ENCODE assay signal across 1 cellular context in the genomic region with DNA sequence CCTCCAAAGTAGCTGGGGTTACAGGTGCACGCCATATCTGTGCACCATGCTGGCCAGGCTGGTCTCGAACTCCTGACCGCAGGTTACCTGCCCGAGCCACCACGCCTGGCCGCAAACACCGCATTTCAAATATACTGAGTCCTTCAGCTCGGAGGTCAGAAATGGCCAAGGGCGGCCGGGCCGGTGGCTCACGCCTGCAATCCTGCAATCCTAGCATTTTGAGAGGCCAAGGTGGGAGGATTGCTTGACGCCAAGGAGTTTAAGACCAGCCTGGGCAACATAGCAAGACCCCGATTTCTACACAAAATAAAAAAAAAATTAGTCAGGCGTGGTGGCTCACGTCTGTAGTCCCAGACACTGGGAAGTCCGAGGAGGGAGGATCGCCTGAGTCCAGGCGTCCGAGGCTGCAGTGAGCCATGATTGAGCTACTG.
TF ChIP-seq lines count a peak whose summit lies in the region.

No MANE protein-coding gene starts in this region.

TF ChIP-seq in K562, 482 proteins besides CTCF, POLR2A, EP300 and RAD21 (continued from another document):
- peak; percentile 79 for TF ChIP-seq ZNF121 (CRISPR knock-in tag; conservative IDR thresholded peaks at IDR 0.05)
- no peak for TF ChIP-seq ZSCAN29 (IDR thresholded peaks at IDR 0.05)
- no peak for TF ChIP-seq MCM3 (IDR thresholded peaks at IDR 0.05)
